In the genomic region with DNA sequence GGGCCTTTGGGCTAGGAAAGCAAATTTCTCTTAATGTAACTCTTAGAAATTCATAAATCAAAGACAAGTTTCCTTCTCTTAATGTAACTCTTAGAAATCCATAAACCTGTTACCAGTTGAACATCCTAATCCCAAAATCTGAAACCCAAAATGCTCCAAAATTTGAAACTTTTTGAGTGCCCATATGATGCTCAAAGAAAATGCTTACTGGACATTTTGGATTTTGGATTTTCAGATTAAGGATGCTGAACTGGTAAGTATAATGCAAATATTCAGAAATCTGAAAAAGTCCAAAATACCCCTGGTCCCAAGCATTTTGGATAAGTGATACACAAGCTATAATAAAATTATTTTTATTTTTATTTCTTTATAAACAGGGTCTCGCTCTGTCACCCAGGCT, we compare ENCODE assay signal across 33 cellular contexts.
"Had no signal": no experiment of that assay in that cellular context is flagged by ENCODE, and none has a peak within 500 bp of the region (broad histone marks: within the 10 kb centered on the region; RNA-seq: fewer than 3 reads in every experiment).

No MANE protein-coding gene starts in this region.

- H3K27me3 ChIP-seq: ascending aorta, cardiac muscle cell had no signal

- FAIRE-seq: bronchial epithelial cell, TTC549 had no signal

- H3K9me3 ChIP-seq: ascending aorta had no signal

- H3K4me3 ChIP-seq: ascending aorta, cardiac muscle cell had no signal

- H3K36me3 ChIP-seq: ascending aorta, cardiac muscle cell, WERI-Rb-1 had no signal

- DNase-seq: activated CD4-positive, alpha-beta memory T cell treated with anti-CD3 and anti-CD28 coated beads, Interleukin-2, amount 10 ng/mL, durations not matched to agents 7 days and 5 days; activated CD4-positive, alpha-beta T cell treated with anti-CD3 and anti-CD28 coated beads for 1 hour; activated CD4-positive, alpha-beta T cell treated with anti-CD3 and anti-CD28 coated beads for 36 hours; activated CD4-positive, alpha-beta T cell treated with anti-CD3 and anti-CD28 coated beads for 48 hours; activated CD4-positive, alpha-beta T cell treated with anti-CD3 and anti-CD28 coated beads, Interleukin-2, amount 10 ng/mL, durations not matched to agents 7 days and 5 days; activated CD4-positive, alpha-beta T cell treated with anti-CD3 and anti-CD28 coated beads, Interleukin-2, amount 50 U/mL, for 48 hours; activated CD4-positive, CD25-positive, alpha-beta regulatory T cell; activated CD8-positive, alpha-beta memory T cell treated with anti-CD3 and anti-CD28 coated beads for 24 hours; activated CD8-positive, alpha-beta memory T cell treated with anti-CD3 and anti-CD28 coated beads, Interleukin-2, amount 10 ng/mL, durations not matched to agents 7 days and 5 days; activated CD8-positive, alpha-beta memory T cell treated with anti-CD3 and anti-CD28 coated beads, Interleukin-2, amount 50 U/mL, for 48 hours; activated effector memory CD4-positive, alpha-beta T cell treated with Interleukin-2 at 50 U/mL for 16 hours; activated gamma-delta T cell; activated naive CD4-positive, alpha-beta T cell treated with anti-CD3 and anti-CD28 coated beads, Interleukin-2, amount 10 ng/mL, durations not matched to agents 7 days and 5 days; activated naive CD4-positive, alpha-beta T cell treated with Interleukin-2 at 50 U/mL for 16 hours; activated naive CD8-positive, alpha-beta T cell treated with anti-CD3 and anti-CD28 coated beads, Interleukin-2, amount 10 ng/mL, durations not matched to agents 7 days and 5 days; activated naive CD8-positive, alpha-beta T cell treated with anti-CD3 and anti-CD28 coated beads, Interleukin-2, amount 50 U/mL, for 24 hours; activated T-cell treated with anti-CD3 and anti-CD28 coated beads, Interleukin-2, amount 50 U/mL, for 24 hours; activated T-cell treated with anti-CD3 and anti-CD28 coated beads, Interleukin-2, amount 50 U/mL, for 48 hours; amygdala; anterior cingulate cortex; caudate nucleus; cerebellar nuclear complex; T-helper 1 cell; T-helper 2 cell; T-helper 9 cell; WERI-Rb-1 had no signal

- H3K27ac ChIP-seq: ascending aorta, cardiac muscle cell, WERI-Rb-1 had no signal

- ATAC-seq: activated CD4-positive, alpha-beta T cell treated with anti-CD3 and anti-CD28 coated beads for 36 hours; activated CD4-positive, CD25-positive, alpha-beta regulatory T cell treated with anti-CD3 and anti-CD28 coated beads, Interleukin-2, amount 50 U/mL, for 24 hours; activated CD8-positive, alpha-beta memory T cell treated with anti-CD3 and anti-CD28 coated beads, Interleukin-2, amount 10 ng/mL, durations not matched to agents 7 days and 5 days; activated CD8-positive, alpha-beta T cell treated with anti-CD3 and anti-CD28 coated beads, Interleukin-2, amount 10 ng/mL, durations not matched to agents 7 days and 5 days; activated naive CD8-positive, alpha-beta T cell treated with anti-CD3 and anti-CD28 coated beads, Interleukin-2, amount 50 U/mL, for 24 hours; WTC11 had no signal
